ENCODE assay signal across 8 cellular contexts in the genomic region with DNA sequence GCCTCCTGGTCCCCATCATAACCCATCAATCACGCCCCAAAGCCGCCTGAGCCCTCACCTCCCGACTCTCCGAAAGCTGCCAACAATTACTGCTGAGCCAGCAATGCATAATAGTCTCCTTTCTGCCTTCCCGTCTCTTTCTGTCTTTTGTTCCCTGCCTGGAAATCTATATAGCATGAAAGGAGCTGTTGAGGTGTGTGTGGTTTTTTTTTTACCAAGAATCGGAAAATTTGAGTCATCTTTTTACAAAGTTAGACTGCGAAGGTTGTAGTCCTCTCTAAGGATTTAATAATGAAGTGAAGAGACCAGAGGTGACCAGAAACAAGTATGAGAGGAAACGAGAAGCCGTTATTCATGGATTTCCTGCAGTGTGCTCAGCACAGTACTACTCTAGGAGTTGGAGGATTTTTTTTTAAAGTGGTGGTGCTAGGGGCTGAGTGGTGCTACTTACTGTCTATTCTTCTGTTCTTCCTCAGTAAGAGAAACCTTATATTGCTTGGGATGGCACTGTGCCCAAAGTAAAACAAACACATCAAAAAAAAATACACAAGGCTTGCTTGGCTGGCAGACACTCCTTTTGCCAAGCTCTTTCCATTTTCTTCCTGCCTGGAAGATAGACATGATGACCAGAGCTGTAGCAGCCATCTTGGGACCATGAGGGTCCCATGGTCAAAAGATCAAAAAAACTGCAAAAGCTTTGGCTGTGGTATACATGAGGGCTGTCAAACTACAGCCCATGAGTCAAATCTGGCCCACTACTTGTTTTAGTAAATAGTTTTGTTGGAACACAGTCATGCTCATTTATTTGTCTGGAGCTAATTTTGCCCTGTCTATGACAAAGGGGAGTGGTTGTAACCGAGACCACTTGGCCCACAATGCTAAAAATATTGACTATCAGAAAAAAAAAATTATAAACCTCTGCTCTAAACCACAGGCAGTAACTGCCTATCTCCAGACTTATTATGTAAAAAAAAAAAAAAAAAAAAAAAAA. TPM values are rescaled to one million over a fixed set of nuclear protein-coding genes. Genes with fewer than 3 reads are reported as not detected.
A peak's percentile ranks its signal among the peaks of the same experiment; 100 is the strongest.
DNase-seq lines count a peak whose midpoint lies in the region; ATAC-seq and TF ChIP-seq lines count a peak whose summit lies in the region.

No MANE protein-coding gene starts in this region.

- peaks cover 42% of the 10 kb centered on the region for H3K4me1 Mint-ChIP-seq in chondrocyte (ENCODE audit: low read depth)

- peak overlapping the region; percentile 81 for H3K27ac Mint-ChIP-seq in chondrocyte (ENCODE audit: unreplicated experiment)

- ATAC-seq in omental fat pad (ENCODE audit: low FRiP score) (peak; percentile 4), GM21825 (IDR thresholded peaks at IDR 0.05; ENCODE audit: unreplicated experiment) (no peak)

- TF ChIP-seq CTCF in chondrocyte (IDR thresholded peaks at IDR 0.05) (no peak), omental fat pad (IDR thresholded peaks at IDR 0.05) (no peak), lower leg skin (IDR thresholded peaks at IDR 0.05) (no peak)

- no peaks in the 10 kb centered on the region for H3K36me3 Mint-ChIP-seq in chondrocyte (ENCODE audit: low read depth)

- H3K4me3 Mint-ChIP-seq in chondrocyte (ENCODE audit: unreplicated experiment), result peak overlapping the region; percentile 11

- in situ Hi-C loops in ACHN (cut with HindIII; ENCODE audit: low pct_ligation_motif_present, low pct_unique_long_range_greater_than_20kb, low sequenced_read_pairs), result no loop called here

- 12 to 16% methylated on average over 10 of the region's 10 CpGs for WGBS in lower leg skin, 2 donors

- intact Hi-C loops in lower leg skin (cut with DNase I; ENCODE audit: low total_unique reads), result no loop called here

- no peak overlapping the region for H3K4me3 ChIP-seq in lower leg skin (ENCODE audit: low read depth, poor library complexity, severe bottlenecking)

- H3K9me3 Mint-ChIP-seq in chondrocyte (ENCODE audit: low read depth), result no peaks in the 10 kb centered on the region

- H3K27me3 Mint-ChIP-seq in chondrocyte (ENCODE audit: low read depth), result no peaks in the 10 kb centered on the region

- TF ChIP-seq POLR2A in lower leg skin (IDR thresholded peaks at IDR 0.05), result no peak

- peak; percentile 52 for DNase-seq in DMS53 treated with DMSO at 0.1 percent for 48 hours (lab: John Stamatoyannopoulos, UW; ENCODE audit: unreplicated experiment)
- peak; percentile 12 for DNase-seq in KG1 (lab: John Stamatoyannopoulos, UW)
- DNase-seq in chondrocyte (ENCODE audit: low spot score), result no peak
- DNase-seq in omental fat pad (ENCODE audit: low spot score), result no peak
- DNase-seq in ACHN, result no peak
- DNase-seq in NCI-H1092 (lab: John Stamatoyannopoulos, UW), result no peak
- DNase-seq in lower leg skin (ENCODE audit: low spot score in 2 of 2), result no peak

RNA-seq across cellular contexts. Expression of gene ASB13, which starts 37.3 kb away (rescaled TPM):
- total RNA-seq in chondrocyte (13.8 to 14.9 TPM (median 14.0 TPM) in 3 replicates), omental fat pad (10 to 100 TPM; 15.0 to 46.5 (median 16.9) TPM), lower leg skin (10 to 100 TPM in 3 of 4 donors, 1 to 10 TPM in 1; 9.9 to 28.5 (median 18.4) TPM)

RNA-seq across cellular contexts. Expression of gene TASOR2, which starts 55.5 kb away (rescaled TPM):
- 61.1 to 78.1 TPM (median 62.6 TPM) in 3 replicates for total RNA-seq in chondrocyte
- 100 to 1,000 TPM in 1 of 4 donors, 10 to 100 TPM in 3; 54.5 to 185 (median 81.9) TPM for total RNA-seq in omental fat pad
- 10 to 100 TPM; 27.0 to 50.5 (median 35.4) TPM for total RNA-seq in lower leg skin

Comparison
In these comparisons a context has a peak if more than half of its experiments do, and no peak if none do; other contexts are left out.
1. DNase-seq: peak in DMS53 treated with DMSO at 0.1 percent for 48 hours (single experiment) and KG1 (single experiment); none in chondrocyte (single experiment), omental fat pad (single experiment), ACHN (single experiment), NCI-H1092 (single experiment) and lower leg skin (0 of 2).